Comparison of ENCODE assay signal across 8 cellular contexts in the genomic region with DNA sequence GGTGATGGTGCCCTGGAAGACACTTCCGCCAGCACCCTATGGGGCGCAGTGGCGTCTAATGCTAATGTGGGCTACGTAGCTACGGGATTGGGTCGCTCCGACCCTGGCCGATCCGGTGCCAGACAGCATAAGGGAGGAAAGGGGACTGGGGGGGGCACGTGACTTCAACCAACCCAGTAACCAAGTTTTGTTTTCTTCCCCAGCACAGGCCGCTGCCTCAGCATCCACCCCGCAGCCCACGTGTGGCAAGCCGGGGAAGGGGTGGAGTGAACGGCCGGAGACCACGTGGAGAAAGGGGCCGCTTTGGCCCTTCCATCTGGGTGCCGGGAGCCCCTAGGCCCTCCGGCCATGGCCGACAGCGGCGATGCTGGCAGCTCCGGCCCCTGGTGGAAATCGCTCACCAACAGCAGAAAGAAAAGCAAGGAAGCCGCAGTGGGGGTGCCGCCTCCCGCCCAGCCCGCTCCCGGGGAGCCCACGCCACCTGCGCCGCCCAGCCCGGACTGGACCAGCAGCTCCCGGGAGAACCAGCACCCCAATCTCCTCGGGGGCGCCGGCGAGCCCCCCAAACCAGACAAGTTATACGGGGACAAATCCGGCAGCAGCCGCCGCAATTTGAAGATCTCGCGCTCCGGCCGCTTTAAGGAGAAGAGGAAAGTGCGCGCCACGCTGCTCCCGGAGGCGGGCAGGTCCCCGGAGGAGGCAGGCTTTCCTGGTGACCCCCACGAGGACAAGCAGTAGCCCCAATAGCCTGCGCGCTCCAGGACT. TPM values are rescaled to one million over a fixed set of nuclear protein-coding genes. Genes with fewer than 3 reads are reported as not detected.
DNase-seq lines count a peak whose midpoint lies in the region; ATAC-seq, FAIRE-seq and TF ChIP-seq lines count a peak whose summit lies in the region.

No MANE protein-coding gene starts in this region.

- H3K9me2 ChIP-seq in PC-9 (ENCODE audit: insufficient read depth): no peaks in the 10 kb centered on the region

- peaks cover 64% of the 10 kb centered on the region for H3F3A ChIP-seq in PC-9 (ENCODE audit: insufficient read depth, low read depth)

- peak overlapping the region; percentile 46 for H2BK15ac ChIP-seq in neuronal stem cell (ENCODE audit: low read length)

- H3K79me2 ChIP-seq in PC-9 (ENCODE audit: low read depth): peaks cover 69% of the 10 kb centered on the region

- no peak overlapping the region for H3K14ac ChIP-seq in neuronal stem cell (ENCODE audit: low read length)

- H2BK120ac ChIP-seq in neuronal stem cell (ENCODE audit: low read depth, low read length): no peak overlapping the region

- no peak overlapping the region for H4K8ac ChIP-seq in neuronal stem cell (ENCODE audit: low read depth, low read length)

- no peak for FAIRE-seq in HTR-8/SVneo (lab: Jason Lieb, UNC)

- H4K91ac ChIP-seq in neuronal stem cell (ENCODE audit: low read depth, low read length, poor library complexity): no peak overlapping the region

- peak overlapping the region; percentile 90 for H3K18ac ChIP-seq in neuronal stem cell (ENCODE audit: low read length)

- H2AK5ac ChIP-seq in neuronal stem cell (ENCODE audit: low read depth, low read length): peak overlapping the region; percentile 30

- H3K4me1 ChIP-seq in PC-9 (replicated peaks; ENCODE audit: insufficient read depth) (peaks cover 57% of the 10 kb centered on the region), neuronal stem cell (ENCODE audit: control insufficient read depth in 2 of 2, insufficient read depth in 1 of 2, low read depth in 1 of 2, low read length in 2 of 2) (peaks cover 9 to 19% of the 10 kb centered on the region in 2 donors)

- H3K27me3 ChIP-seq in PC-9 (ENCODE audit: insufficient read depth, low read depth): no peaks in the 10 kb centered on the region
- peaks cover 15 to 88% (median 49%) of the 10 kb centered on the region in 3 experiments for H3K27me3 ChIP-seq in neuronal stem cell (ENCODE audit: control insufficient read depth in 3 of 3, insufficient read depth in 3 of 3, low read depth in 1 of 3, low read length in 3 of 3)

- H3K36me3 ChIP-seq in PC-9 (ENCODE audit: low read depth): peaks cover 42% of the 10 kb centered on the region
- H3K36me3 ChIP-seq in neuronal stem cell (replicated peaks in 1 of 2; ENCODE audit: control insufficient read depth in 2 of 2, insufficient read depth in 2 of 2, low read length in 2 of 2): no peaks in the 10 kb centered on the region

- BruUV-seq in PC-9 (replicated peaks; lab: Mats Ljungman, UMichigan): no TSS peak

- peak overlapping the region; percentile 45 for H3K23ac ChIP-seq in neuronal stem cell (ENCODE audit: low read depth, low read length, poor library complexity)

- H3K27ac ChIP-seq in PC-9 (peak overlapping the region; percentile 92), neuronal stem cell (replicated peaks; ENCODE audit: low read length) (no peak overlapping the region)

- no peak for ATAC-seq in HG03469 (IDR thresholded peaks at IDR 0.05; ENCODE audit: unreplicated experiment)
- ATAC-seq in GM21576 (IDR thresholded peaks at IDR 0.05; ENCODE audit: unreplicated experiment): no peak
- ATAC-seq in HG02610 (IDR thresholded peaks at IDR 0.05; ENCODE audit: unreplicated experiment): no peak

- TF ChIP-seq CTCF in AG09309 (IDR thresholded peaks at IDR 0.05; ENCODE audit: control insufficient read depth, insufficient read depth, low read depth, low read length, missing control alignments): no peak
- TF ChIP-seq CTCF in PC-9 (conservative IDR thresholded peaks at IDR 0.05): no peak
- no peak for TF ChIP-seq CTCF in fibroblast of the aortic adventitia (IDR thresholded peaks at IDR 0.05; ENCODE audit: insufficient read depth, low read length)

- no peaks in the 10 kb centered on the region for H3K79me1 ChIP-seq in neuronal stem cell (ENCODE audit: low read depth, low read length)

- H2AFZ ChIP-seq in PC-9 (no peak overlapping the region), neuronal stem cell (ENCODE audit: low read length) (no peak overlapping the region)

- H3K4ac ChIP-seq in neuronal stem cell (ENCODE audit: low read length): no peak overlapping the region

- intact Hi-C loops in PC-9 (cut with micrococcal nuclease; ENCODE audit: unreplicated experiment): loop anchor here (2.0 to 10.0 kb wide), 2 partner anchors 119 to 157 kb away; no protein-coding TSS in a partner anchor

- peak overlapping the region; percentile 33 for H3K9ac ChIP-seq in neuronal stem cell (ENCODE audit: low read depth, low read length, poor library complexity)

- POLR2A ChIA-PET in PC-9 (lab: Charles Lee; ENCODE audit: unreplicated experiment): interaction anchor here (0.5 to 0.7 kb wide), 2 partner anchors 13 to 705 kb away, joined by 5 to 6 read pairs; no protein-coding TSS in a partner anchor

- no peak overlapping the region for H2BK12ac ChIP-seq in neuronal stem cell (ENCODE audit: low read length)

- H3K4me2 ChIP-seq in PC-9 (peak overlapping the region; percentile 91), neuronal stem cell (ENCODE audit: insufficient read depth, low read length, poor library complexity, severe bottlenecking) (peak overlapping the region; percentile 74)

- no peaks in the 10 kb centered on the region for H4K20me1 ChIP-seq in PC-9 (ENCODE audit: insufficient read depth)

- no peak for DNase-seq in AG09309 (ENCODE audit: low read depth)
- DNase-seq in PC-9: no peak
- DNase-seq in fibroblast of the aortic adventitia (ENCODE audit: low read depth): no peak
- no peak for DNase-seq in neuronal stem cell (ENCODE audit: low spot score)
- DNase-seq in HTR-8/SVneo (ENCODE audit: insufficient read length, low spot score): no peak

- H3K4me3 ChIP-seq in AG09309 (ENCODE audit: control insufficient read depth, low read depth, low read length) (peak overlapping the region; percentile 48), PC-9 (peak overlapping the region; percentile 72), fibroblast of the aortic adventitia (ENCODE audit: low read depth, low read length) (peak overlapping the region; percentile 73), neuronal stem cell (ENCODE audit: low read length in 2 of 2) (peak overlapping the region in 1 of 2 donors; percentile 71)

- H2BK5ac ChIP-seq in neuronal stem cell (ENCODE audit: low read length): peak overlapping the region; percentile 21

- no CpG with 5 or more reads among the region's 56 CpGs for WGBS in neuronal stem cell (ENCODE audit: extremely low coverage in 2 of 2, insufficient read length in 2 of 2, insufficient replicate concordance in 1 of 2), 2 donors

- H3K9me3 ChIP-seq in PC-9 (ENCODE audit: insufficient read depth, low read depth) (peaks cover 33% of the 10 kb centered on the region), neuronal stem cell (replicated peaks in 1 of 2; ENCODE audit: control insufficient read depth in 2 of 2, insufficient read depth in 1 of 2, low read depth in 1 of 2, low read length in 2 of 2) (no peaks in the 10 kb centered on the region)

- CTCF ChIA-PET in PC-9 (lab: Charles Lee): no interaction called here

RNA-seq across cellular contexts. Expression of gene PRR15, which starts 2.5 kb away (rescaled TPM):
- total RNA-seq in PC-9 (2021) (64.9 and 71.6 TPM in 2 replicates), fibroblast of the aortic adventitia (ENCODE audit: low replicate concordance) (2.4 TPM in 2 replicates)
- 0.53 TPM for polyA plus RNA-seq in neuronal stem cell (2013, experiment 1 of 2)
- polyA plus RNA-seq in neuronal stem cell (2013, experiment 2 of 2): 0.64 TPM

Comparison
In these comparisons a context has a peak if more than half of its experiments do, and no peak if none do; other contexts are left out.
1. RNA of gene PRR15, which starts 2.5 kb away (total RNA-seq): 64.9 to 71.6 TPM in PC-9; 2.4 TPM in fibroblast of the aortic adventitia; every median in the first group is over 10 times any median in the second.